Comparison of ENCODE assay signal across 29 cellular contexts in the genomic region with DNA sequence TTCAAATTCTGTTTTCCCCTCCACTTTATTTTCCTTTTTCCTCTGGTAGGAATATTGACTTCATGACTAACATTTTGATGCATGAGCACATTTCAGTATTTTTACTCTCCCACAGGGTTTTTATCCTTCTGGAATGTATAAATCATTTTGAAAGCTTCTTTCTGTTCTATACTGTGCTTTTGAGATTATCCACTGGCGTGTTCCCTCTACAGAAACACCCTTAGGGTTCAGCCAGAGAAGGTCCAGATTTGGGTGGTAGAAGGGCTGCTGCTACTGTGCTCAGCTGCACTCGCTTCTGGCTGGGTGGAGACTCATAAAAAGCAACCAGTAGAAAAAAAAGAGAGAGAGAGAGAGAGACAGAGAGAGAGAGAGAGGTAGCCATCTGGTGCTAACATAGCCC. TPM values are rescaled to one million over a fixed set of nuclear protein-coding genes. Genes with fewer than 3 reads are reported as not detected.
DNase-seq lines count a peak whose midpoint lies in the region; ATAC-seq and TF ChIP-seq lines count a peak whose summit lies in the region.
"Had no signal": no experiment of that assay in that cellular context is flagged by ENCODE, and none has a peak within 500 bp of the region (broad histone marks: within the 10 kb centered on the region; RNA-seq: fewer than 3 reads in every experiment).

No MANE protein-coding gene starts in this region.

- H3K4me2 ChIP-seq in SK-N-SH (peak overlapping the region; percentile 3; the same call in 1 of the 2 replicates), skeletal muscle satellite cell (ENCODE audit: low read length) (peak overlapping the region; percentile 29)
- H3K4me2 ChIP-seq: neural progenitor cell had no signal

- no peaks in the 10 kb centered on the region for H3K79me2 ChIP-seq in SK-N-SH (ENCODE audit: insufficient read depth)

- H3K36me3 ChIP-seq in SK-N-SH (replicated peaks in 1 of 2; ENCODE audit: control insufficient read depth in 1 of 2, insufficient read depth in 2 of 2, low read length in 1 of 2) (no peaks in the 10 kb centered on the region), skeletal muscle satellite cell (ENCODE audit: insufficient read depth, low read length) (no peaks in the 10 kb centered on the region)
- H3K36me3 ChIP-seq: BE2C, esophagus squamous epithelium, neural progenitor cell had no signal

- ATAC-seq in SK-N-SH treated with all-trans-retinoic acid at 6 μM for 48 hours (no peak), omental fat pad (ENCODE audit: low FRiP score) (no peak), GM21447 (IDR thresholded peaks at IDR 0.05; ENCODE audit: unreplicated experiment) (no peak)
- ATAC-seq: activated naive CD4-positive, alpha-beta T cell treated with anti-CD3 and anti-CD28 coated beads, Interleukin-2, amount 50 U/mL, for 72 hours; body of pancreas; GM12878; psoas muscle had no signal

- H3K4me1 ChIP-seq in SK-N-SH (ENCODE audit: control insufficient read depth in 1 of 2, insufficient read depth in 2 of 2, low read depth in 1 of 2, low read length in 1 of 2) (peaks cover 0 to 5% of the 10 kb centered on the region in 2 experiments; a peak in 3 of 4 replicates), skeletal muscle satellite cell (ENCODE audit: control insufficient read depth, insufficient read depth, low read length) (peaks cover 45% of the 10 kb centered on the region)
- H3K4me1 ChIP-seq: BE2C, body of pancreas, esophagus squamous epithelium, neural progenitor cell, psoas muscle had no signal

- H3K9me3 ChIP-seq in SK-N-SH (0 out of 2 replicates have a peak, but pooled peaks cover 4% of the 10 kb centered on the region), skeletal muscle satellite cell (replicated peaks; ENCODE audit: low read length) (no peaks in the 10 kb centered on the region)
- H3K9me3 ChIP-seq: BE2C, body of pancreas, esophagus squamous epithelium, psoas muscle had no signal

- no peak for TF ChIP-seq RAD21 in SK-N-SH (IDR thresholded peaks at IDR 0.05; ENCODE audit: low read length)

- H4K20me1 ChIP-seq in SK-N-SH (ENCODE audit: insufficient read depth), result no peaks in the 10 kb centered on the region

- 6% methylated on average over 2 of the region's 2 CpGs for WGBS in SK-N-SH (ENCODE audit: low lambda C conversion rate)

- H3K27ac ChIP-seq in SK-N-SH (ENCODE audit: low read depth in 2 of 2, low read length in 1 of 2), result peak overlapping the region in 1 of 2 experiments; percentile 41; a peak in 2 of 4 replicates
- H3K27ac ChIP-seq: 22Rv1, body of pancreas, coronary artery, esophagus squamous epithelium, HL-60, neural progenitor cell, psoas muscle had no signal

- H3K9me2 ChIP-seq in SK-N-SH, result no peaks in the 10 kb centered on the region

- TF ChIP-seq CTCF in SK-N-SH (IDR thresholded peaks at IDR 0.05), result no peak
- no peak for TF ChIP-seq CTCF in fibroblast of villous mesenchyme (IDR thresholded peaks at IDR 0.05; ENCODE audit: insufficient read depth, low read depth, low read length)
- no peak for TF ChIP-seq CTCF in omental fat pad (IDR thresholded peaks at IDR 0.05)

- DNase-seq in SK-N-SH (no peak), amniotic epithelial cell (ENCODE audit: low read depth) (peak; percentile 84), fibroblast of villous mesenchyme (ENCODE audit: low read depth) (peak; percentile 16), omental fat pad (ENCODE audit: low spot score) (no peak), anterior cingulate cortex (lab: John Stamatoyannopoulos, UW) (no peak)
- DNase-seq: activated CD4-positive, alpha-beta T cell treated with anti-CD3 and anti-CD28 coated beads, Interleukin-2, amount 50 U/mL, for 1 hour; BE2C; body of pancreas; DMS79 treated with DMSO at 0.1 percent for 48 hours; esophagus squamous epithelium; H7; NCI-H1092 treated with DMSO at 0.1 percent for 48 hours; NCI-H1930; NCI-H774; psoas muscle; T-helper 9 cell; trophoblast cell had no signal

- POLR2A ChIA-PET in SK-N-SH (lab: Yijun Ruan, JAX), result no interaction called here

- H3K4me3 ChIP-seq in SK-N-SH (ENCODE audit: low read depth in 2 of 2, low read length in 1 of 2) (no peak overlapping the region), fibroblast of villous mesenchyme (ENCODE audit: low read depth, low read length) (no peak overlapping the region), skeletal muscle satellite cell (ENCODE audit: low read length) (no peak overlapping the region)
- H3K4me3 ChIP-seq: body of pancreas, coronary artery, esophagus squamous epithelium, GM12878, lung, neural progenitor cell, psoas muscle had no signal

- no peaks in the 10 kb centered on the region for H3F3A ChIP-seq in SK-N-SH (replicated peaks; ENCODE audit: insufficient read depth)

- no peak for TF ChIP-seq EP300 in SK-N-SH (IDR thresholded peaks at IDR 0.05; ENCODE audit: borderline replicate concordance in 1 of 2, low read depth in 1 of 2, low read length in 1 of 2)

- CTCF ChIA-PET in SK-N-SH (lab: Yijun Ruan, JAX), result no interaction called here

- H3K27me3 ChIP-seq in SK-N-SH (ENCODE audit: insufficient read depth), result no peaks in the 10 kb centered on the region
- no peaks in the 10 kb centered on the region for H3K27me3 ChIP-seq in skeletal muscle satellite cell (ENCODE audit: control insufficient read depth, insufficient read depth, low read length)
- H3K27me3 ChIP-seq: BE2C, body of pancreas, esophagus squamous epithelium, neural progenitor cell had no signal

- H2AFZ ChIP-seq in SK-N-SH (ENCODE audit: low read depth), result peak overlapping the region; percentile 53
- H2AFZ ChIP-seq: neural progenitor cell had no signal

- H3K9ac ChIP-seq in SK-N-SH (peak overlapping the region; percentile 26; the same call in 1 of the 2 replicates), skeletal muscle satellite cell (ENCODE audit: low read depth, low read length) (peak overlapping the region; percentile 71)
- H3K9ac ChIP-seq: neural progenitor cell had no signal

TF ChIP-seq in SK-N-SH, 30 proteins besides CTCF, POLR2A, EP300 and RAD21 (continues in another document):
- TF ChIP-seq FOXM1 (IDR thresholded peaks at IDR 0.05; ENCODE audit: low read depth), result no peak
- TF ChIP-seq RCOR1 (IDR thresholded peaks at IDR 0.05; ENCODE audit: low read length), result no peak
- TF ChIP-seq MEF2A (IDR thresholded peaks at IDR 0.05; ENCODE audit: borderline replicate concordance, low read depth), result no peak
- no peak for TF ChIP-seq NFIC (IDR thresholded peaks at IDR 0.05; ENCODE audit: borderline replicate concordance)
- no peak for TF ChIP-seq SMC3 (IDR thresholded peaks at IDR 0.05; ENCODE audit: low read depth, low read length)
- TF ChIP-seq, protein P1, sequence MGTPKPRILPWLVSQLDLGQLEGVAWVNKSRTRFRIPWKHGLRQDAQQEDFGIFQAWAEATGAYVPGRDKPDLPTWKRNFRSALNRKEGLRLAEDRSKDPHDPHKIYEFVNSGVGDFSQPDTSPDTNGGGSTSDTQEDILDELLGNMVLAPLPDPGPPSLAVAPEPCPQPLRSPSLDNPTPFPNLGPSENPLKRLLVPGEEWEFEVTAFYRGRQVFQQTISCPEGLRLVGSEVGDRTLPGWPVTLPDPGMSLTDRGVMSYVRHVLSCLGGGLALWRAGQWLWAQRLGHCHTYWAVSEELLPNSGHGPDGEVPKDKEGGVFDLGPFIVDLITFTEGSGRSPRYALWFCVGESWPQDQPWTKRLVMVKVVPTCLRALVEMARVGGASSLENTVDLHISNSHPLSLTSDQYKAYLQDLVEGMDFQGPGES (IDR thresholded peaks at IDR 0.05; ENCODE audit: low read depth, low read length), result no peak
- no peak for TF ChIP-seq FOXJ3 (CRISPR knock-in tag; IDR thresholded peaks at IDR 0.05)
- no peak for TF ChIP-seq TAF1 (IDR thresholded peaks at IDR 0.05; ENCODE audit: borderline replicate concordance, low read depth, low read length)

TF ChIP-seq in SK-N-SH treated with all-trans-retinoic acid at 6 μM for 48 hours, 23 proteins besides CTCF, POLR2A, EP300 and RAD21:
- TF ChIP-seq, protein P2, sequence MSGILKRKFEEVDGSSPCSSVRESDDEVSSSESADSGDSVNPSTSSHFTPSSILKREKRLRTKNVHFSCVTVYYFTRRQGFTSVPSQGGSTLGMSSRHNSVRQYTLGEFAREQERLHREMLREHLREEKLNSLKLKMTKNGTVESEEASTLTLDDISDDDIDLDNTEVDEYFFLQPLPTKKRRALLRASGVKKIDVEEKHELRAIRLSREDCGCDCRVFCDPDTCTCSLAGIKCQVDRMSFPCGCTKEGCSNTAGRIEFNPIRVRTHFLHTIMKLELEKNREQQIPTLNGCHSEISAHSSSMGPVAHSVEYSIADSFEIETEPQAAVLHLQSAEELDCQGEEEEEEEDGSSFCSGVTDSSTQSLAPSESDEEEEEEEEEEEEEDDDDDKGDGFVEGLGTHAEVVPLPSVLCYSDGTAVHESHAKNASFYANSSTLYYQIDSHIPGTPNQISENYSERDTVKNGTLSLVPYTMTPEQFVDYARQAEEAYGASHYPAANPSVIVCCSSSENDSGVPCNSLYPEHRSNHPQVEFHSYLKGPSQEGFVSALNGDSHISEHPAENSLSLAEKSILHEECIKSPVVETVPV (CRISPR knock-in tag; IDR thresholded peaks at IDR 0.05), result no peak

RNA-seq across cellular contexts. Expression of a gene that starts 7.0 kb away (rescaled TPM):
- polyA plus RNA-seq in SK-N-SH (2012; rRNA removed), result not detected in 2 replicates
- polyA plus RNA-seq in SK-N-SH (2012; cell fraction: cytosol; rRNA removed), result not detected in 2 replicates
- not detected in 2 replicates for polyA plus RNA-seq in SK-N-SH (2012; cell fraction: nucleus; rRNA removed)
- total RNA-seq in fibroblast of villous mesenchyme, result not detected in 2 replicates
- not detected in 2 replicates for total RNA-seq in skeletal muscle satellite cell (2012; rRNA removed)
- total RNA-seq in omental fat pad, result not detected
- total RNA-seq: activated naive CD4-positive, alpha-beta T cell treated with anti-CD3 and anti-CD28 coated beads, Interleukin-2, amount 50 U/mL, for 72 hours; esophagus squamous epithelium; H7; LHCN-M2; psoas muscle had no signal
- polyA plus RNA-seq: GM12878, lung, psoas muscle had no signal

RNA-seq across cellular contexts. Expression of a gene that starts 58.8 kb away (rescaled TPM):
- not detected in 2 replicates for polyA plus RNA-seq in SK-N-SH (2012; rRNA removed)
- polyA plus RNA-seq in SK-N-SH (2012; cell fraction: cytosol; rRNA removed), result not detected in 2 replicates
- not detected in 2 replicates for polyA plus RNA-seq in SK-N-SH (2012; cell fraction: nucleus; rRNA removed)
- not detected in 2 replicates for total RNA-seq in fibroblast of villous mesenchyme
- total RNA-seq in skeletal muscle satellite cell (2012; rRNA removed), result not detected in 2 replicates
- total RNA-seq in omental fat pad, result not detected
- total RNA-seq: activated naive CD4-positive, alpha-beta T cell treated with anti-CD3 and anti-CD28 coated beads, Interleukin-2, amount 50 U/mL, for 72 hours; body of pancreas; esophagus squamous epithelium; GM12878; H7; LHCN-M2; lung; psoas muscle; skeletal muscle tissue had no signal
- polyA plus RNA-seq: GM12878, lung, psoas muscle had no signal

Comparison
In these comparisons a context has a peak if more than half of its experiments do, and no peak if none do; other contexts are left out.
1. DNase-seq: peak in amniotic epithelial cell (single experiment) and fibroblast of villous mesenchyme (single experiment); none in SK-N-SH (single experiment), omental fat pad (single experiment) and anterior cingulate cortex (0 of 58).